ENCODE assay signal across 8 cellular contexts in the genomic region with DNA sequence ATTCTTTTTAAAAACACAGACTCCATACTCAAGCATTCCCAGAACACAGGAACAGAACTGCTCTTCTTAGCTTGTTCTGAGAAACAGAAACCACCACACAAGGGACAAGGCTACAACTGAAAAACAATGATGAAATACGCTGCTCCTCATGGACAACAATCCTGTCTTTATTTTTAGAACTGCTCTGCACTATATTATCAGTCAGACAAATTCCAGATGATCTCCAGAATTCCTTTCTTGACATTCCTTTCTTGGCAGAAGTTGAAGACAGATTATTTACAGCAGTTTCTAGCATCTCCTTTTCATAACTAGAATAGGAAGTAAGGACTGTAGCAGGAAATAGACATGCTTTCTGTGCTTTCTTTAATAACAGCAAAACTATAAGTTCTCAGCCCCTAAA. TPM values are rescaled to one million over a fixed set of nuclear protein-coding genes. Genes with fewer than 3 reads are reported as not detected.
DNase-seq lines count a peak whose midpoint lies in the region; ATAC-seq, FAIRE-seq and TF ChIP-seq lines count a peak whose summit lies in the region.

No MANE protein-coding gene starts in this region.

- no peaks in the 10 kb centered on the region for H3K9me3 ChIP-seq in mucosa of descending colon

- DNase-seq in A172 (ENCODE audit: low spot score) (peak; percentile 37), HS-5 (ENCODE audit: low read depth) (peak; percentile 29), bronchial epithelial cell (ENCODE audit: low read depth) (no peak), mucosa of descending colon (no peak), NCI-H1436 treated with DMSO at 0.1 percent for 48 hours (lab: John Stamatoyannopoulos, UW) (no peak), midbrain (lab: John Stamatoyannopoulos, UW) (no peak)

- peak; percentile 40 for FAIRE-seq in bronchial epithelial cell (lab: Jason Lieb, UNC)

- no peaks in the 10 kb centered on the region for H3K27me3 ChIP-seq in bronchial epithelial cell (ENCODE audit: control insufficient read depth, insufficient read depth, low read length)

- intact Hi-C loops in mucosa of descending colon (cut with DNase I, micrococcal nuclease) = no loop called here

- ATAC-seq in mucosa of descending colon = peak; percentile 13
- no peak for ATAC-seq in HG03457 (IDR thresholded peaks at IDR 0.05; ENCODE audit: unreplicated experiment)
- no peak for ATAC-seq in GM21619 (IDR thresholded peaks at IDR 0.05; ENCODE audit: unreplicated experiment)

- H3K4me3 ChIP-seq in bronchial epithelial cell (ENCODE audit: low read depth, low read length) (no peak overlapping the region), mucosa of descending colon (no peak overlapping the region)

- peaks cover 30% of the 10 kb centered on the region for H3K4me1 ChIP-seq in mucosa of descending colon (ENCODE audit: low read depth)

- H3K36me3 ChIP-seq in bronchial epithelial cell (ENCODE audit: control insufficient read depth, insufficient read depth, low read length) = no peaks in the 10 kb centered on the region
- no peaks in the 10 kb centered on the region for H3K36me3 ChIP-seq in mucosa of descending colon (ENCODE audit: low read depth)

- no peak for TF ChIP-seq CTCF in bronchial epithelial cell (IDR thresholded peaks at IDR 0.05; ENCODE audit: insufficient read depth, low read length, severe bottlenecking)
- no peak for TF ChIP-seq CTCF in mucosa of descending colon (IDR thresholded peaks at IDR 0.05)

RNA-seq across cellular contexts. Expression of a gene that starts 36.1 kb away (rescaled TPM):
- total RNA-seq in A172 (2014; rRNA removed; shearing (Covaris generic)) = 29.2 and 33.1 TPM in 2 replicates
- total RNA-seq in bronchial epithelial cell (17.2 and 35.5 TPM in 2 replicates), mucosa of descending colon (100 to 1,000 TPM in 2 of 3 donors, 10 to 100 TPM in 1; 83.2 to 276 (median 120) TPM)

Comparison
In these comparisons a context has a peak if more than half of its experiments do, and no peak if none do; other contexts are left out.
1. DNase-seq: peak in A172 (single experiment) and HS-5 (single experiment); none in bronchial epithelial cell (single experiment), mucosa of descending colon (0 of 3), NCI-H1436 treated with DMSO at 0.1 percent for 48 hours (single experiment) and midbrain (single experiment).